Comparison of ENCODE assay signal across 28 cellular contexts in the genomic region with DNA sequence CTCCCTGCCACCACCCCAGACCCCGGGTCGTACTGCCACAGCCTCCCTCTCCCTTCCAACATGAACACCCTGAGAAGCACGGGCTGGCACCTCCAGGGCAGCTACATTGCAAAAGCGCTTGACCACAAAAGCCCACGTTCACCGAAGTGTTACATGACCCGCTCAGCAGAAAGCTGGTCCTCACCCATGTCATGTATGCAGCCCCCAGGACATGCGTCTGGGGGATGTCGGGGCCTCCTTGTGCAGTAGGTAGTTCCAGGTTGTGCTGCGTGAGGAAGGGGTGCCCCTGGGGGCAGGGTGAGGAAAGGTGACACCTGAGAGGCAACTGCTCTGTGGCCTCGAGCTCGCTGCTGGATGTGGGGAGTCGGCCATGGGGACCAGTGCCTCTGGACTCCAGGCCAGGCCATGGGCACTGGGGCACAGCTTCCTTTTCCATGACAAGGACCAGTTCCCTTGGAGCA.
"Had no signal": no experiment of that assay in that cellular context is flagged by ENCODE, and none has a peak within 500 bp of the region (broad histone marks: within the 10 kb centered on the region; RNA-seq: fewer than 3 reads in every experiment).

No MANE protein-coding gene starts in this region.

- H3K4me1 Mint-ChIP-seq: activated CD4-positive, alpha-beta T cell treated with anti-CD3 and anti-CD28 coated beads, Interleukin-2, amount 10 ng/mL, durations not matched to agents 24 days and 14 days had no signal

- H3K4me3 Mint-ChIP-seq: activated CD4-positive, alpha-beta memory T cell treated with anti-CD3 and anti-CD28 coated beads for 36 hours; activated CD4-positive, alpha-beta T cell treated with anti-CD3 and anti-CD28 coated beads, Interleukin-2, amount 10 ng/mL, durations not matched to agents 24 days and 14 days; activated naive CD8-positive, alpha-beta T cell; activated T-cell treated with anti-CD3 and anti-CD28 coated beads, Interleukin-2, amount 50 U/mL, for 24 hours; natural killer cell; neural progenitor cell; T-helper 1 cell treated with Interleukin-12 subunit alpha and Interleukin-12 subunit beta and Interleukin-4 antibody, amounts not matched to agents 30 μg/mL and 1 μg/mL, for 36 hours; type B pancreatic cell had no signal

- H2AFZ ChIP-seq: neural progenitor cell had no signal

- H3K27me3 Mint-ChIP-seq: activated CD4-positive, alpha-beta T cell treated with anti-CD3 and anti-CD28 coated beads, Interleukin-2, amount 10 ng/mL, durations not matched to agents 24 days and 14 days had no signal

- H3K36me3 ChIP-seq: brain microvascular endothelial cell, esophagus muscularis mucosa, left lung, lower lobe of right lung, neural progenitor cell, thoracic aorta had no signal

- H3K9me3 Mint-ChIP-seq: type B pancreatic cell had no signal

- FAIRE-seq: astrocyte, colon, TTC549 had no signal

- H3K27ac Mint-ChIP-seq: activated CD4-positive, alpha-beta memory T cell treated with anti-CD3 and anti-CD28 coated beads for 36 hours; activated CD4-positive, alpha-beta T cell treated with anti-CD3 and anti-CD28 coated beads, Interleukin-2, amount 10 ng/mL, durations not matched to agents 24 days and 14 days; activated naive CD8-positive, alpha-beta T cell; activated T-cell treated with anti-CD3 and anti-CD28 coated beads, Interleukin-2, amount 50 U/mL, for 24 hours; natural killer cell; T-helper 1 cell treated with Interleukin-12 subunit alpha and Interleukin-12 subunit beta and Interleukin-4 antibody, amounts not matched to agents 30 μg/mL and 1 μg/mL, for 36 hours; type B pancreatic cell had no signal

- H3K4me3 ChIP-seq: esophagus muscularis mucosa, left lung, lower lobe of right lung, neural progenitor cell, thoracic aorta had no signal

- DNase-seq: activated CD4-positive, alpha-beta memory T cell treated with anti-CD3 and anti-CD28 coated beads for 36 hours; activated CD4-positive, alpha-beta T cell treated with anti-CD3 and anti-CD28 coated beads, Interleukin-2, amount 10 ng/mL, durations not matched to agents 24 days and 14 days; activated CD8-positive, alpha-beta memory T cell treated with anti-CD3 and anti-CD28 coated beads, Interleukin-2, amount 50 U/mL, for 48 hours; activated T-cell treated with anti-CD3 and anti-CD28 coated beads, Interleukin-2, amount 50 U/mL, for 24 hours; brain microvascular endothelial cell; caudate nucleus; dermis blood vessel endothelial cell; effector CD4-positive, alpha-beta T cell; foreskin keratinocyte; lower lobe of right lung; mesenchymal stem cell; natural killer cell; retina; SK-N-SH; stimulated activated naive CD8-positive, alpha-beta T cell treated with anti-CD3 and anti-CD28 coated beads, Interleukin-15, Interleukin-2, amounts not matched to agents 100 U/mL and 50 U/mL, for 24 hours; SW 1271; T-helper 9 cell had no signal

- H3K27me3 ChIP-seq: brain microvascular endothelial cell, foreskin keratinocyte, neural progenitor cell had no signal

- H3K4me2 ChIP-seq: neural progenitor cell, SK-N-SH had no signal

- H3K9ac ChIP-seq: neural progenitor cell, SK-N-SH had no signal

- H3K4me1 ChIP-seq: esophagus muscularis mucosa, foreskin keratinocyte, left lung, lower lobe of right lung had no signal

- H3K9me3 ChIP-seq: lower lobe of right lung, SK-N-SH, thoracic aorta had no signal

- H3K36me3 Mint-ChIP-seq: activated CD4-positive, alpha-beta memory T cell treated with anti-CD3 and anti-CD28 coated beads for 36 hours; activated naive CD8-positive, alpha-beta T cell; natural killer cell; neural progenitor cell; type B pancreatic cell had no signal

- H3K27ac ChIP-seq: brain microvascular endothelial cell, esophagus muscularis mucosa, foreskin keratinocyte, left lung, lower lobe of right lung, neural progenitor cell, thoracic aorta, VCaP had no signal

- ATAC-seq: foreskin keratinocyte; left lung; lower lobe of right lung; natural killer cell; stimulated activated naive CD8-positive, alpha-beta T cell treated with anti-CD3 and anti-CD28 coated beads, Interleukin-15, Interleukin-2, amounts not matched to agents 100 U/mL and 50 U/mL, for 24 hours had no signal
